ENCODE assay signal across 8 cellular contexts in genomic region chr14:24429395-24430142, GRCh38. TPM values are rescaled to one million over a fixed set of nuclear protein-coding genes. Genes with fewer than 3 reads are reported as not detected.
DNase-seq lines count a peak whose midpoint lies in the region; ATAC-seq lines count a peak whose summit lies in the region.

Gene CBLN3, minus strand, starts transcription at chr14:24429668. Its CDS starts 614 bp downstream, at chr14:24429054.
Gene KHNYN, plus strand, starts transcription at chr14:24429954. Its CDS starts 777 bp downstream, at chr14:24430731.

- DNase-seq in D341Med (ENCODE audit: low spot score) (peak; percentile 84), HS-5 (ENCODE audit: low read depth) (peak; percentile 65), OCI-M1 (lab: John Stamatoyannopoulos, UW) (peak; percentile 91), activated T-cell treated with anti-CD3 and anti-CD28 coated beads for 48 hours (ENCODE audit: low read depth) (peak; percentile 83)
- peak; percentile 60 to 65 for DNase-seq in stimulated activated CD8-positive, alpha-beta memory T cell treated with anti-CD3 and anti-CD28 coated beads, Interleukin-7, amount 100 ng/mL, for 1 hour (ENCODE audit: low read depth in 2 of 2)

- WGBS in esophagus, 2 donors, result 3 to 6% methylated on average over 46 to 57 of the region's 57 CpGs

- H3K27me3 ChIP-seq in esophagus (ENCODE audit: control insufficient read depth in 1 of 2, insufficient read depth in 2 of 2, low read length in 2 of 2) (no peaks in the 10 kb centered on the region), muscle layer of duodenum (ENCODE audit: low read depth, low read length) (no peaks in the 10 kb centered on the region)

- H3K9me3 ChIP-seq in esophagus (ENCODE audit: control insufficient read depth in 2 of 2, insufficient read depth in 1 of 2, low read depth in 1 of 2, low read length in 1 of 2) (no peaks in the 10 kb centered on the region), muscle layer of duodenum (ENCODE audit: control insufficient read depth in 1 of 2, low read length in 2 of 2) (no peaks in the 10 kb centered on the region)

- H3K4me3 ChIP-seq in esophagus (ENCODE audit: low read depth in 1 of 2, low read length in 2 of 2) (peak within 1 kb of the TSS; percentile 78 to 85), muscle layer of duodenum (ENCODE audit: low read depth in 1 of 2, low read length in 2 of 2) (peak within 1 kb of the TSS; percentile 89 to 91)

- H3K4me1 ChIP-seq in esophagus (ENCODE audit: control insufficient read depth in 2 of 2, insufficient read depth in 2 of 2, low read length in 1 of 2) (peaks cover 4 to 37% of the 10 kb centered on the region in 2 donors), muscle layer of duodenum (ENCODE audit: control insufficient read depth in 1 of 2, insufficient read depth in 2 of 2, low read length in 2 of 2) (peaks cover 22 to 26% of the 10 kb centered on the region in 2 donors)

- peak; percentile 76 for ATAC-seq in GM21360 (IDR thresholded peaks at IDR 0.05; ENCODE audit: unreplicated experiment)

- H3K27ac ChIP-seq in esophagus (ENCODE audit: low read depth in 2 of 2, low read length in 1 of 2) (peak within 1 kb of the TSS; percentile 99), muscle layer of duodenum (ENCODE audit: low read length) (peak within 1 kb of the TSS; percentile 99)

- H3K36me3 ChIP-seq in esophagus (ENCODE audit: control insufficient read depth in 2 of 2, insufficient read depth in 2 of 2, low read length in 1 of 2), result peaks cover 4 to 19% of the 10 kb centered on the region in 2 donors
- H3K36me3 ChIP-seq in muscle layer of duodenum (ENCODE audit: control insufficient read depth in 1 of 2, insufficient read depth in 2 of 2, low read length in 2 of 2), result peaks cover 17 to 23% of the 10 kb centered on the region in 2 donors

RNA-seq across cellular contexts. Expression of gene CBLN3, which starts in this region (rescaled TPM):
- under 1 TPM; 0.75 to 0.86 TPM for polyA plus RNA-seq in esophagus

RNA-seq across cellular contexts. Expression of gene KHNYN, which starts in this region (rescaled TPM):
- polyA plus RNA-seq in esophagus, result 10 to 100 TPM; 20.8 to 24.4 TPM

Comparison
In these comparisons a context has a peak if more than half of its experiments do, and no peak if none do; other contexts are left out.
1. Peak in every context shown above with its lines: DNase-seq, ATAC-seq, H3K4me3 ChIP-seq and H3K27ac ChIP-seq.